In genomic region chr2:178943745-178944144, GRCh38 we compare ENCODE assay signal across 1 cellular context.
TF ChIP-seq lines count a peak whose summit lies in the region.

No MANE protein-coding gene starts in this region.

TF ChIP-seq in WTC11, 78 proteins besides CTCF, POLR2A, EP300 and RAD21 (continued from another document):
- no peak for TF ChIP-seq TP53 (CRISPR knock-in tag; IDR thresholded peaks at IDR 0.05)
- no peak for TF ChIP-seq USF2 (CRISPR knock-in tag; IDR thresholded peaks at IDR 0.05)
- no peak for TF ChIP-seq ZNF219 (CRISPR knock-in tag; IDR thresholded peaks at IDR 0.05; ENCODE audit: borderline replicate concordance)
- TF ChIP-seq ZNF232 (CRISPR knock-in tag; IDR thresholded peaks at IDR 0.05), result no peak
- no peak for TF ChIP-seq SMAD4 (CRISPR knock-in tag; IDR thresholded peaks at IDR 0.05)
- TF ChIP-seq ATF3 (CRISPR knock-in tag; conservative IDR thresholded peaks at IDR 0.05), result no peak
- TF ChIP-seq ZMAT4 (CRISPR knock-in tag; IDR thresholded peaks at IDR 0.05), result no peak
- TF ChIP-seq TEAD4 (CRISPR knock-in tag; IDR thresholded peaks at IDR 0.05), result no peak
- no peak for TF ChIP-seq KAT7 (CRISPR knock-in tag; IDR thresholded peaks at IDR 0.05; ENCODE audit: borderline replicate concordance)
- no peak for TF ChIP-seq NR1H2 (CRISPR knock-in tag; IDR thresholded peaks at IDR 0.05)
- no peak for TF ChIP-seq NR2C2 (CRISPR knock-in tag; IDR thresholded peaks at IDR 0.05)
